ENCODE assay signal across 10 cellular contexts in genomic region chr9:89427621-89428221, GRCh38.
A peak's percentile ranks its signal among the peaks of the same experiment; 100 is the strongest.
DNase-seq lines count a peak whose midpoint lies in the region; ATAC-seq, FAIRE-seq and TF ChIP-seq lines count a peak whose summit lies in the region.
"Had no signal": no experiment of that assay in that cellular context is flagged by ENCODE, and none has a peak within 500 bp of the region (broad histone marks: within the 10 kb centered on the region; RNA-seq: fewer than 3 reads in every experiment).

No MANE protein-coding gene starts in this region.

- CTCF ChIA-PET in Caco-2 (lab: Charles Lee) = no interaction called here

- H3K36me3 ChIP-seq in astrocyte (ENCODE audit: insufficient read depth, low read length) (no peaks in the 10 kb centered on the region), Caco-2 (ENCODE audit: control insufficient read depth, insufficient read depth, low read length) (no peaks in the 10 kb centered on the region)

- TF ChIP-seq CTCF in GM12875 (IDR thresholded peaks at IDR 0.05; ENCODE audit: borderline replicate concordance, insufficient read depth, low read depth, low read length) (0 out of 2 replicates have a peak, but pooled peaks have one; percentile 7), astrocyte (IDR thresholded peaks at IDR 0.05; ENCODE audit: insufficient read depth, low read depth, low read length) (no peak), Caco-2 (IDR thresholded peaks at IDR 0.05; ENCODE audit: insufficient read depth in 1 of 2, low read depth in 1 of 2, low read length in 1 of 2, severe bottlenecking in 1 of 2, unreplicated experiment in 1 of 2) (no peak), coronary artery (IDR thresholded peaks at IDR 0.05) (no peak)

- DNase-seq in activated CD4-positive, alpha-beta T cell treated with anti-CD3 and anti-CD28 coated beads for 48 hours = peak; percentile 88
- DNase-seq in astrocyte (ENCODE audit: low read depth) (no peak), Caco-2 (no peak), LoVo (ENCODE audit: low spot score) (no peak), coronary artery (ENCODE audit: low spot score) (no peak)
- DNase-seq in stimulated activated CD4-positive, alpha-beta T cell treated with anti-CD3 and anti-CD28 coated beads, Interleukin-4, amount 100 ng/mL, for 48 hours (ENCODE audit: low read depth in 2 of 2) = peak; percentile 63 to 76
- DNase-seq: NCI-H2081 treated with DMSO at 0.1 percent for 48 hours, right cardiac atrium had no signal

- POLR2A ChIA-PET in Caco-2 (lab: Charles Lee) = no interaction called here

- peaks cover 13% of the 10 kb centered on the region for H3K4me1 ChIP-seq in astrocyte (ENCODE audit: insufficient read depth, low read length)
- no peaks in the 10 kb centered on the region for H3K4me1 ChIP-seq in Caco-2

- H2AFZ ChIP-seq in astrocyte (ENCODE audit: low read depth, low read length) = no peak overlapping the region

- H3K27me3 ChIP-seq in astrocyte (ENCODE audit: insufficient read depth, low read length) = no peaks in the 10 kb centered on the region
- H3K27me3 ChIP-seq in Caco-2 (replicated peaks; ENCODE audit: control insufficient read depth, insufficient read depth, low read length) = no peaks in the 10 kb centered on the region

- BruUV-seq in Caco-2 (replicated peaks; lab: Mats Ljungman, UMichigan) = no TSS peak

- ATAC-seq in GM21390 (IDR thresholded peaks at IDR 0.05; ENCODE audit: unreplicated experiment) = no peak
- ATAC-seq: right cardiac atrium had no signal

- intact Hi-C loops in Caco-2 (cut with micrococcal nuclease; ENCODE audit: unreplicated experiment) = loop anchor here (5.0 kb wide), 1 partner anchor 120 kb away; no protein-coding TSS in a partner anchor

- H3K4me1 Mint-ChIP-seq in astrocyte (ENCODE audit: low read depth, unreplicated experiment) = peaks cover 37% of the 10 kb centered on the region
- no peaks in the 10 kb centered on the region for H3K4me1 Mint-ChIP-seq in Caco-2 (ENCODE audit: low read depth, unreplicated experiment)

- H3K4me3 ChIP-seq in GM12875 (ENCODE audit: low read depth, low read length) (no peak overlapping the region), astrocyte (ENCODE audit: insufficient read depth, low read depth, low read length) (no peak overlapping the region), Caco-2 (ENCODE audit: low read depth, low read length) (no peak overlapping the region), coronary artery (no peak overlapping the region)

- H3K36me3 Mint-ChIP-seq in astrocyte (ENCODE audit: low read depth, unreplicated experiment) (no peaks in the 10 kb centered on the region), Caco-2 (ENCODE audit: insufficient read depth, unreplicated experiment) (no peaks in the 10 kb centered on the region)

- peak overlapping the region; percentile 4 for H3K27ac Mint-ChIP-seq in astrocyte (ENCODE audit: unreplicated experiment)
- H3K27ac Mint-ChIP-seq in Caco-2 (ENCODE audit: unreplicated experiment) = no peak overlapping the region

- H3K27ac ChIP-seq in astrocyte (ENCODE audit: low read depth, low read length) (no peak overlapping the region), coronary artery (no peak overlapping the region)

- H3K27me3 Mint-ChIP-seq in astrocyte (ENCODE audit: low read depth, unreplicated experiment) (no peaks in the 10 kb centered on the region), Caco-2 (ENCODE audit: insufficient read depth, unreplicated experiment) (no peaks in the 10 kb centered on the region)

- no peak overlapping the region for H3K4me2 ChIP-seq in astrocyte (ENCODE audit: low read length)

- H3K9me3 Mint-ChIP-seq in astrocyte (ENCODE audit: unreplicated experiment) (peaks cover 1% of the 10 kb centered on the region), Caco-2 (ENCODE audit: unreplicated experiment) (no peaks in the 10 kb centered on the region)

- H3K4me3 Mint-ChIP-seq in astrocyte (ENCODE audit: unreplicated experiment) (peak overlapping the region; percentile 40), Caco-2 (ENCODE audit: unreplicated experiment) (no peak overlapping the region)

- FAIRE-seq in astrocyte (lab: Jason Lieb, UNC) = no peak

- no peak overlapping the region for H3K9ac ChIP-seq in astrocyte (ENCODE audit: low read length)

- no peaks in the 10 kb centered on the region for H4K20me1 ChIP-seq in astrocyte (ENCODE audit: insufficient read depth, low read length)

- H3K9me3 ChIP-seq in astrocyte (ENCODE audit: insufficient read depth, low read depth, low read length) = no peaks in the 10 kb centered on the region
- H3K9me3 ChIP-seq in Caco-2 = no peaks in the 10 kb centered on the region

- no peaks in the 10 kb centered on the region for H3K79me2 ChIP-seq in astrocyte (ENCODE audit: insufficient read depth, low read length)

Comparison
In these comparisons a context has a peak if more than half of its experiments do, and no peak if none do; other contexts are left out.
1. DNase-seq: peak in activated CD4-positive, alpha-beta T cell treated with anti-CD3 and anti-CD28 coated beads for 48 hours (single experiment) and stimulated activated CD4-positive, alpha-beta T cell treated with anti-CD3 and anti-CD28 coated beads, Interleukin-4, amount 100 ng/mL, for 48 hours (2 of 2); none in astrocyte (single experiment), Caco-2 (0 of 2), LoVo (single experiment) and coronary artery (single experiment).